Comparison of ENCODE assay signal across 20 cellular contexts in genomic region chr12:10595881-10596280, GRCh38. TPM values are rescaled to one million over a fixed set of nuclear protein-coding genes. Genes with fewer than 3 reads are reported as not detected.
DNase-seq lines count a peak whose midpoint lies in the region; ATAC-seq and FAIRE-seq lines count a peak whose summit lies in the region.
"Had no signal": no experiment of that assay in that cellular context is flagged by ENCODE, and none has a peak within 500 bp of the region (broad histone marks: within the 10 kb centered on the region; RNA-seq: fewer than 3 reads in every experiment).

No MANE protein-coding gene starts in this region.

- H3K36me3 Mint-ChIP-seq in activated T-cell treated with anti-CD3 and anti-CD28 coated beads, Interleukin-2, amount 50 U/mL, for 72 hours (ENCODE audit: insufficient read depth in 2 of 2), result peaks cover 3 to 4% of the 10 kb centered on the region in 2 donors
- H3K36me3 Mint-ChIP-seq in activated T-cell treated with anti-CD3 and anti-CD28 coated beads, Interleukin-2, amount 50 U/mL, for 24 hours (ENCODE audit: low read depth), result peaks cover 71% of the 10 kb centered on the region
- H3K36me3 Mint-ChIP-seq in CD8-positive, alpha-beta memory T cell, result peaks cover 3 to 63% (median 11%) of the 10 kb centered on the region in 3 donors
- H3K36me3 Mint-ChIP-seq in effector memory CD8-positive, alpha-beta T cell (ENCODE audit: insufficient read depth), result peaks cover 22% of the 10 kb centered on the region
- peaks cover 77% of the 10 kb centered on the region for H3K36me3 Mint-ChIP-seq in stimulated activated effector memory CD8-positive, alpha-beta T cell treated with anti-CD3 and anti-CD28 coated beads, Interleukin-12 subunit alpha, Interleukin-12 subunit beta, amount 100 ng/mL, for 72 hours

- no peaks in the 10 kb centered on the region for H3K27me3 Mint-ChIP-seq in activated T-cell treated with anti-CD3 and anti-CD28 coated beads, Interleukin-2, amount 50 U/mL, for 72 hours (ENCODE audit: low read depth)
- no peaks in the 10 kb centered on the region for H3K27me3 Mint-ChIP-seq in activated T-cell treated with anti-CD3 and anti-CD28 coated beads, Interleukin-2, amount 50 U/mL, for 24 hours
- H3K27me3 Mint-ChIP-seq in CD8-positive, alpha-beta memory T cell, result no peaks in the 10 kb centered on the region
- no peaks in the 10 kb centered on the region for H3K27me3 Mint-ChIP-seq in effector memory CD8-positive, alpha-beta T cell
- H3K27me3 Mint-ChIP-seq: CD4-positive, alpha-beta T cell had no signal

- POLR2A ChIA-PET in CD8-positive, alpha-beta memory T cell (lab: Charles Lee), result no interaction called here

- H3K4me3 Mint-ChIP-seq in activated T-cell treated with anti-CD3 and anti-CD28 coated beads, Interleukin-2, amount 50 U/mL, for 72 hours, result peak overlapping the region in 1 of 2 donors; percentile 63
- H3K4me3 Mint-ChIP-seq in activated T-cell treated with anti-CD3 and anti-CD28 coated beads, Interleukin-2, amount 50 U/mL, for 24 hours, result no peak overlapping the region
- H3K4me3 Mint-ChIP-seq in CD8-positive, alpha-beta memory T cell, result peak overlapping the region; percentile 1 to 91 (median 73)
- peak overlapping the region; percentile 68 to 85 for H3K4me3 Mint-ChIP-seq in effector memory CD8-positive, alpha-beta T cell
- peak overlapping the region; percentile 51 for H3K4me3 Mint-ChIP-seq in stimulated activated effector memory CD8-positive, alpha-beta T cell treated with anti-CD3 and anti-CD28 coated beads, Interleukin-12 subunit alpha, Interleukin-12 subunit beta, amount 100 ng/mL, for 72 hours
- H3K4me3 Mint-ChIP-seq: CD4-positive, alpha-beta T cell; H9 had no signal

- H3K9me3 ChIP-seq in CD8-positive, alpha-beta memory T cell (ENCODE audit: low read length), result no peaks in the 10 kb centered on the region
- H3K9me3 ChIP-seq: BE2C had no signal

- DNase-seq in activated T-cell treated with anti-CD3 and anti-CD28 coated beads, Interleukin-2, amount 50 U/mL, for 72 hours, result no peak
- no peak for DNase-seq in activated T-cell treated with anti-CD3 and anti-CD28 coated beads, Interleukin-2, amount 50 U/mL, for 24 hours
- DNase-seq in CD8-positive, alpha-beta memory T cell, result no peak
- no peak for DNase-seq in effector memory CD8-positive, alpha-beta T cell
- DNase-seq in stimulated activated effector memory CD8-positive, alpha-beta T cell treated with anti-CD3 and anti-CD28 coated beads, Interleukin-12 subunit alpha, Interleukin-12 subunit beta, amount 100 ng/mL, for 72 hours (ENCODE audit: low spot score in 2 of 2), result no peak
- no peak for DNase-seq in GM19239 (ENCODE audit: insufficient read length, low spot score)
- DNase-seq in LoVo (ENCODE audit: low spot score), result no peak
- DNase-seq: ACHN; BE2C; Calu3; CD4-positive, alpha-beta T cell; DMS53; DND-41; EL; H9; IMR-90 had no signal

- H3K4me1 Mint-ChIP-seq in activated T-cell treated with anti-CD3 and anti-CD28 coated beads, Interleukin-2, amount 50 U/mL, for 72 hours (ENCODE audit: low read depth), result no peaks in the 10 kb centered on the region
- H3K4me1 Mint-ChIP-seq in activated T-cell treated with anti-CD3 and anti-CD28 coated beads, Interleukin-2, amount 50 U/mL, for 24 hours (ENCODE audit: low read depth), result no peaks in the 10 kb centered on the region
- H3K4me1 Mint-ChIP-seq in CD8-positive, alpha-beta memory T cell, result peaks cover 4 to 50% (median 11%) of the 10 kb centered on the region in 3 donors
- peaks cover 3 to 38% of the 10 kb centered on the region in 2 donors for H3K4me1 Mint-ChIP-seq in effector memory CD8-positive, alpha-beta T cell (ENCODE audit: low read depth in 2 of 2)
- no peaks in the 10 kb centered on the region for H3K4me1 Mint-ChIP-seq in stimulated activated effector memory CD8-positive, alpha-beta T cell treated with anti-CD3 and anti-CD28 coated beads, Interleukin-12 subunit alpha, Interleukin-12 subunit beta, amount 100 ng/mL, for 72 hours
- H3K4me1 Mint-ChIP-seq: H9 had no signal

- peaks cover 3% of the 10 kb centered on the region for H3K4me1 ChIP-seq in CD8-positive, alpha-beta memory T cell (ENCODE audit: insufficient read depth, low read length)

- no peak overlapping the region for H3K4me3 ChIP-seq in CD8-positive, alpha-beta memory T cell (ENCODE audit: low read length)
- H3K4me3 ChIP-seq: K562 had no signal

- peaks cover 5% of the 10 kb centered on the region for H3K36me3 ChIP-seq in CD8-positive, alpha-beta memory T cell (ENCODE audit: insufficient read depth, low read length)

- no peaks in the 10 kb centered on the region for H3K27me3 ChIP-seq in CD8-positive, alpha-beta memory T cell (ENCODE audit: insufficient read depth, low read length, poor library complexity, severe bottlenecking)
- H3K27me3 ChIP-seq: BE2C had no signal

- peak overlapping the region; percentile 14 for H3K27ac Mint-ChIP-seq in activated T-cell treated with anti-CD3 and anti-CD28 coated beads, Interleukin-2, amount 50 U/mL, for 72 hours
- H3K27ac Mint-ChIP-seq in activated T-cell treated with anti-CD3 and anti-CD28 coated beads, Interleukin-2, amount 50 U/mL, for 24 hours, result no peak overlapping the region
- H3K27ac Mint-ChIP-seq in CD8-positive, alpha-beta memory T cell, result peak overlapping the region in 5 of 8 donors; percentile 32 to 83 (median 61)
- peak overlapping the region in 1 of 2 donors; percentile 92 for H3K27ac Mint-ChIP-seq in effector memory CD8-positive, alpha-beta T cell
- peak overlapping the region; percentile 15 for H3K27ac Mint-ChIP-seq in stimulated activated effector memory CD8-positive, alpha-beta T cell treated with anti-CD3 and anti-CD28 coated beads, Interleukin-12 subunit alpha, Interleukin-12 subunit beta, amount 100 ng/mL, for 72 hours
- H3K27ac Mint-ChIP-seq: CD4-positive, alpha-beta T cell; H9 had no signal

- no peak for ATAC-seq in activated T-cell treated with anti-CD3 and anti-CD28 coated beads, Interleukin-2, amount 50 U/mL, for 72 hours (replicated peaks in 1 of 2)
- ATAC-seq in effector memory CD8-positive, alpha-beta T cell (replicated peaks), result peak; percentile 39
- ATAC-seq in stimulated activated effector memory CD8-positive, alpha-beta T cell treated with anti-CD3 and anti-CD28 coated beads, Interleukin-12 subunit alpha, Interleukin-12 subunit beta, amount 100 ng/mL, for 72 hours, result no peak
- ATAC-seq: K562 had no signal

- no peaks in the 10 kb centered on the region for H3K9me3 Mint-ChIP-seq in activated T-cell treated with anti-CD3 and anti-CD28 coated beads, Interleukin-2, amount 50 U/mL, for 72 hours
- no peaks in the 10 kb centered on the region for H3K9me3 Mint-ChIP-seq in activated T-cell treated with anti-CD3 and anti-CD28 coated beads, Interleukin-2, amount 50 U/mL, for 24 hours
- no peaks in the 10 kb centered on the region for H3K9me3 Mint-ChIP-seq in CD8-positive, alpha-beta memory T cell
- no peaks in the 10 kb centered on the region for H3K9me3 Mint-ChIP-seq in effector memory CD8-positive, alpha-beta T cell
- no peaks in the 10 kb centered on the region for H3K9me3 Mint-ChIP-seq in stimulated activated effector memory CD8-positive, alpha-beta T cell treated with anti-CD3 and anti-CD28 coated beads, Interleukin-12 subunit alpha, Interleukin-12 subunit beta, amount 100 ng/mL, for 72 hours
- H3K9me3 Mint-ChIP-seq: CD4-positive, alpha-beta T cell; H9 had no signal

- no peak overlapping the region for H3K27ac ChIP-seq in CD8-positive, alpha-beta memory T cell (ENCODE audit: low read depth, low read length)
- H3K27ac ChIP-seq: C4-2B had no signal

- CTCF ChIA-PET in CD8-positive, alpha-beta memory T cell (lab: Charles Lee), result no interaction called here

- no peak for FAIRE-seq in GM19239 (lab: Jason Lieb, UNC)
- FAIRE-seq: H1, HTR-8/SVneo, K562 had no signal

RNA-seq across cellular contexts. Expression of gene MAGOHB, which starts 17.5 kb away (rescaled TPM):
- 10 to 100 TPM; 42.7 to 52.5 TPM for total RNA-seq in activated T-cell treated with anti-CD3 and anti-CD28 coated beads, Interleukin-2, amount 50 U/mL, for 72 hours
- total RNA-seq in CD8-positive, alpha-beta memory T cell, result 100 to 1,000 TPM; 130 to 138 TPM
- 59.0 TPM for polyA plus RNA-seq in CD8-positive, alpha-beta memory T cell
